In the genomic region with DNA sequence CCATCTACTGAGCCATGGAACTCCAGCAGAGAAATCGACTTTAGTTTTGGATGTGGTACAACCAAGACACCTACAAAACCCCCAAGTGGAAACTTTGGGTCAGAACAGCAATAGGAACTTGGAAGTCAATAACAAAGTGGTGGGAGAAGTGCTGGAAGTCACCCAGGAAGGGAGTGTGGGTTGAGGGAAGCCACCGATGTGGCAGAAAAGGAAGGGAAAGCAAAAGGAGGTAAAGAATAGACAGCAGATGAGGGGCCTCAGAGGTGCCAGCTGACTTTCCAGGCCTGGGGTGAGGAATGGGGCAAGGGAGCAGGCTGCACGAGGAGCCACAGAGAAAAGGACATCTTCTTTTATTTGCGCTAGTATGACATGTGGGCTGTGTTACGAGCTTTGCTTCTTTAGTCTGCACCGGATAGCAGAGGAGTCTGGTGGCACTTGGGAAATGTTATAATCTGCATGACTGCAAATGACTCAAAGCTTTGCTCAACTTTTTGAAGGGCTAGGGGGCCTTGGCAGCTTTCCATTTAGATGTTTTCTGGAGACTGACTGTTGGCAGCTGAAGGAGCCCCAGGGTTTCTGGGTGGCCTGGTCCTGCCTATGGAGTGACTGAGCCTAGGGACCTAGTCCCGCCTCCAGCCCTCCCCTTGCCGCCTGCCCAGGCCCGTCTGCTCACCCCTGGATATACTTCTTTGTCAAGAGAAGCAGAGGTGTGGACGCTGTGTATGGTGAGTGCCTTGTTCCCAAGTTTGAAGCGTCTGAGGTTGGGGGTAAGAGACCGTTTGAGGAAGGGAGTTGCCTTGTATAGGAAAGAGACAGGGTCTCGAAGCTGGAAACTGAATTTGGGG, we compare ENCODE assay signal across 11 cellular contexts. TPM values are rescaled to one million over a fixed set of nuclear protein-coding genes. Genes with fewer than 3 reads are reported as not detected.
A peak's percentile ranks its signal among the peaks of the same experiment; 100 is the strongest.
DNase-seq lines count a peak whose midpoint lies in the region; ATAC-seq and TF ChIP-seq lines count a peak whose summit lies in the region.
"Had no signal": no experiment of that assay in that cellular context is flagged by ENCODE, and none has a peak within 500 bp of the region (broad histone marks: within the 10 kb centered on the region; RNA-seq: fewer than 3 reads in every experiment).

No MANE protein-coding gene starts in this region.

- H3K9me3 ChIP-seq in BLaER1 treated with 17β-estradiol and CSF1 and Interleukin-3, amounts not matched to agents 10 nM and 100 nM (replicated peaks in 1 of 11), result no peaks in the 10 kb centered on the region
- no peaks in the 10 kb centered on the region for H3K9me3 ChIP-seq in colonic mucosa
- no peaks in the 10 kb centered on the region for H3K9me3 ChIP-seq in mucosa of rectum (ENCODE audit: control insufficient read depth in 2 of 2, low read length in 2 of 2)
- H3K9me3 ChIP-seq: mucosa of descending colon had no signal

- intact Hi-C loops in colonic mucosa (cut with DNase I), result no loop called here

- H3K27me3 ChIP-seq in BLaER1 treated with 17β-estradiol and CSF1 and Interleukin-3, amounts not matched to agents 10 nM and 100 nM, result no peaks in the 10 kb centered on the region
- H3K27me3 ChIP-seq in colonic mucosa, result no peaks in the 10 kb centered on the region
- no peaks in the 10 kb centered on the region for H3K27me3 ChIP-seq in mucosa of rectum (ENCODE audit: control insufficient read depth in 2 of 2, insufficient read depth in 2 of 2, low read length in 2 of 2)

- no peak overlapping the region for H3K4me3 ChIP-seq in BLaER1 treated with 17β-estradiol and CSF1 and Interleukin-3, amounts not matched to agents 10 nM and 100 nM
- no peak overlapping the region for H3K4me3 ChIP-seq in NB4 (ENCODE audit: low read depth, low read length)
- no peak overlapping the region for H3K4me3 ChIP-seq in colonic mucosa
- H3K4me3 ChIP-seq in mucosa of rectum (ENCODE audit: low read length in 2 of 2), result no peak overlapping the region
- H3K4me3 ChIP-seq: mucosa of descending colon had no signal

- no peak for TF ChIP-seq CTCF in NB4 (IDR thresholded peaks at IDR 0.05; ENCODE audit: low read depth, low read length)
- no peak for TF ChIP-seq CTCF in colonic mucosa (IDR thresholded peaks at IDR 0.05)

- H3K36me3 ChIP-seq in BLaER1 treated with 17β-estradiol and CSF1 and Interleukin-3, amounts not matched to agents 10 nM and 100 nM, result peaks cover 0 to 43% (median 8%) of the 10 kb centered on the region in 11 experiments; a peak in 8 of 22 replicates
- H3K36me3 ChIP-seq in colonic mucosa, result no peaks in the 10 kb centered on the region
- H3K36me3 ChIP-seq in mucosa of rectum (ENCODE audit: control insufficient read depth in 2 of 2, insufficient read depth in 2 of 2, low read length in 2 of 2), result no peaks in the 10 kb centered on the region

- no peak for TF ChIP-seq POLR2A in NB4 (IDR thresholded peaks at IDR 0.05; ENCODE audit: extremely low read depth, insufficient read length)

- H3K4me2 ChIP-seq in BLaER1 treated with 17β-estradiol and CSF1 and Interleukin-3, amounts not matched to agents 10 nM and 100 nM, result peak overlapping the region; percentile 33 to 80 (median 62)

- H3K9ac ChIP-seq in BLaER1 treated with 17β-estradiol and CSF1 and Interleukin-3, amounts not matched to agents 10 nM and 100 nM, result no peak overlapping the region
- H3K9ac ChIP-seq in colonic mucosa (ENCODE audit: low read depth in 2 of 2, low read length in 2 of 2), result peak overlapping the region in 1 of 2 donors; percentile 19
- no peak overlapping the region for H3K9ac ChIP-seq in mucosa of rectum (ENCODE audit: low read depth in 1 of 2, low read length in 2 of 2)

- peak overlapping the region in 3 of 11 experiments; percentile 9 to 33 (median 10); a peak in 3 of 22 replicates for H3K27ac ChIP-seq in BLaER1 treated with 17β-estradiol and CSF1 and Interleukin-3, amounts not matched to agents 10 nM and 100 nM
- H3K27ac ChIP-seq in colonic mucosa (peak overlapping the region; percentile 63), mucosa of rectum (ENCODE audit: low read depth in 2 of 2, low read length in 2 of 2) (peak overlapping the region; percentile 53 to 63)

- peak; percentile 49 for DNase-seq in NB4 (ENCODE audit: low read depth)
- DNase-seq in colonic mucosa, result no peak
- no peak for DNase-seq in SHP77 (lab: John Stamatoyannopoulos, UW)
- no peak for DNase-seq in activated CD4-positive, CD25-positive, alpha-beta regulatory T cell (lab: John Stamatoyannopoulos, UW)
- DNase-seq in mesenteric fat pad (ENCODE audit: low spot score), result no peak
- DNase-seq: activated gamma-delta T cell treated with Interleukin-2 at 50 U/mL for 16 hours; stimulated activated naive CD4-positive, alpha-beta T cell had no signal

- peaks cover 0 to 29% (median 7%) of the 10 kb centered on the region in 11 experiments; a peak in 10 of 22 replicates for H4K20me1 ChIP-seq in BLaER1 treated with 17β-estradiol and CSF1 and Interleukin-3, amounts not matched to agents 10 nM and 100 nM

- no peak for ATAC-seq in HG03432 (IDR thresholded peaks at IDR 0.05; ENCODE audit: unreplicated experiment)

- peaks cover 51 to 78% (median 61%) of the 10 kb centered on the region in 10 experiments for H3K4me1 ChIP-seq in BLaER1 treated with 17β-estradiol and CSF1 and Interleukin-3, amounts not matched to agents 10 nM and 100 nM
- H3K4me1 ChIP-seq in colonic mucosa (peaks cover 40% of the 10 kb centered on the region), mucosa of rectum (ENCODE audit: control insufficient read depth in 2 of 2, insufficient read depth in 2 of 2, low read length in 2 of 2) (peaks cover 54 to 58% of the 10 kb centered on the region in 2 donors)

RNA-seq across cellular contexts. Expression of a gene that starts 5.0 kb away (rescaled TPM):
- total RNA-seq in colonic mucosa (100 to 1,000 TPM in 1 of 2 donors, 10 to 100 TPM in 1; 73.5 to 101 TPM), mesenteric fat pad (500 TPM)

RNA-seq across cellular contexts. Expression of a gene that starts 40.7 kb away (rescaled TPM):
- total RNA-seq in colonic mucosa (10 to 100 TPM; 83.5 to 91.7 TPM), mesenteric fat pad (177 TPM)

RNA-seq across cellular contexts. Expression of a gene that starts 56.8 kb away (rescaled TPM):
- 1 to 10 TPM in 1 of 2 donors, not detected in 1; 1.5 TPM for total RNA-seq in colonic mucosa
- total RNA-seq in mesenteric fat pad, result not detected
- total RNA-seq: mucosa of descending colon had no signal

RNA-seq across cellular contexts. Expression of a gene that starts 56.8 kb away (rescaled TPM):
- not detected for total RNA-seq in colonic mucosa
- not detected for total RNA-seq in mesenteric fat pad
- total RNA-seq: mucosa of descending colon had no signal
